In genomic region chr6:14210663-14211595, GRCh38 we compare ENCODE assay signal across 1 cellular context.
TF ChIP-seq lines count a peak whose summit lies in the region.

No MANE protein-coding gene starts in this region.

TF ChIP-seq in HepG2, 621 proteins besides CTCF, POLR2A, EP300 and RAD21 (continued from another document):
- TF ChIP-seq ATF2 (CRISPR knock-in tag; IDR thresholded peaks at IDR 0.05) (peak; percentile 56), ZNF652 (CRISPR knock-in tag; IDR thresholded peaks at IDR 0.05; ENCODE audit: borderline replicate concordance, low read depth) (no peak), ZNF589 (CRISPR knock-in tag; conservative IDR thresholded peaks at IDR 0.05) (0 out of 2 replicates have a peak, but pooled peaks have one; percentile 37), ZNF775 (CRISPR knock-in tag; IDR thresholded peaks at IDR 0.05; ENCODE audit: borderline replicate concordance) (no peak), EHMT2 (IDR thresholded peaks at IDR 0.05; ENCODE audit: borderline replicate concordance, low read depth, low read length) (no peak), UBTF (CRISPR knock-in tag; IDR thresholded peaks at IDR 0.05) (peak; percentile 74; the same call in 1 of the 2 replicates), ZNF138 (CRISPR knock-in tag; IDR thresholded peaks at IDR 0.05; ENCODE audit: low read depth) (peak; percentile 13; the same call in 1 of the 2 replicates), ZNF614 (CRISPR knock-in tag; IDR thresholded peaks at IDR 0.05; ENCODE audit: borderline replicate concordance) (no peak), ZNF460 (CRISPR knock-in tag; IDR thresholded peaks at IDR 0.05; ENCODE audit: borderline replicate concordance) (no peak), ZNF446 (CRISPR knock-in tag; IDR thresholded peaks at IDR 0.05) (peak; percentile 40; the same call in 1 of the 2 replicates), ZNF678 (CRISPR knock-in tag; IDR thresholded peaks at IDR 0.05) (no peak), PCBP2 (optimal IDR thresholded peaks at IDR 0.05; ENCODE audit: low read depth, low read length, poor library complexity, severe bottlenecking) (no peak), RELA (CRISPR knock-in tag; IDR thresholded peaks at IDR 0.05) (0 out of 2 replicates have a peak, but pooled peaks have one; percentile 9), MTA1 (CRISPR knock-in tag; IDR thresholded peaks at IDR 0.05; ENCODE audit: borderline replicate concordance) (peak; percentile 24; the same call in 1 of the 2 replicates), DMAP1 (CRISPR knock-in tag; IDR thresholded peaks at IDR 0.05) (peak; percentile 66), THAP11 (CRISPR knock-in tag; IDR thresholded peaks at IDR 0.05) (peak; percentile 55; the same call in 1 of the 2 replicates), ZNF839 (CRISPR knock-in tag; IDR thresholded peaks at IDR 0.05; ENCODE audit: borderline replicate concordance) (no peak), ZNF564 (CRISPR knock-in tag; IDR thresholded peaks at IDR 0.05) (peak; percentile 63), ZNF746 (CRISPR knock-in tag; IDR thresholded peaks at IDR 0.05) (no peak), ZNF773 (CRISPR knock-in tag; IDR thresholded peaks at IDR 0.05; ENCODE audit: borderline replicate concordance) (peak; percentile 67; the same call in 1 of the 2 replicates), DR1 (CRISPR knock-in tag; IDR thresholded peaks at IDR 0.05) (no peak), ZBTB33 (CRISPR knock-in tag; IDR thresholded peaks at IDR 0.05) (0 out of 2 replicates have a peak, but pooled peaks have one; percentile 16), MEF2D (CRISPR knock-in tag; IDR thresholded peaks at IDR 0.05) (no peak), ZNF850 (CRISPR knock-in tag; conservative IDR thresholded peaks at IDR 0.05) (peak; percentile 86; the same call in 1 of the 2 replicates), KLF15 (CRISPR knock-in tag; IDR thresholded peaks at IDR 0.05; ENCODE audit: borderline replicate concordance) (no peak), IKZF5 (CRISPR knock-in tag; IDR thresholded peaks at IDR 0.05) (peak; percentile 58; the same call in 1 of the 2 replicates), NFYC (CRISPR knock-in tag; IDR thresholded peaks at IDR 0.05) (peak; percentile 81), ZNF503 (CRISPR knock-in tag; IDR thresholded peaks at IDR 0.05) (peak; percentile 68; the same call in 1 of the 2 replicates), PRDM15 (CRISPR knock-in tag; IDR thresholded peaks at IDR 0.05) (0 out of 2 replicates have a peak, but pooled peaks have one; percentile 20), SIX4 (CRISPR knock-in tag; IDR thresholded peaks at IDR 0.05) (no peak), SRY (CRISPR knock-in tag; IDR thresholded peaks at IDR 0.05) (peak; percentile 79; the same call in 1 of the 2 replicates), MED13 (CRISPR knock-in tag; IDR thresholded peaks at IDR 0.05) (0 out of 2 replicates have a peak, but pooled peaks have one; percentile 30), TEAD2 (CRISPR knock-in tag; IDR thresholded peaks at IDR 0.05) (peak; percentile 81; the same call in 1 of the 2 replicates), ZNF253 (CRISPR knock-in tag; IDR thresholded peaks at IDR 0.05; ENCODE audit: borderline replicate concordance) (no peak), PAX8 (CRISPR knock-in tag; IDR thresholded peaks at IDR 0.05; ENCODE audit: borderline replicate concordance) (0 out of 2 replicates have a peak, but pooled peaks have one; percentile 63), HOXD1 (CRISPR knock-in tag; IDR thresholded peaks at IDR 0.05) (peak; percentile 31; the same call in 1 of the 2 replicates), RFX3 (CRISPR knock-in tag; IDR thresholded peaks at IDR 0.05) (no peak)
- TF ChIP-seq, protein P1, sequence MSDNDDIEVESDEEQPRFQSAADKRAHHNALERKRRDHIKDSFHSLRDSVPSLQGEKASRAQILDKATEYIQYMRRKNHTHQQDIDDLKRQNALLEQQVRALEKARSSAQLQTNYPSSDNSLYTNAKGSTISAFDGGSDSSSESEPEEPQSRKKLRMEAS (IDR thresholded peaks at IDR 0.05): peak; percentile 91
- TF ChIP-seq, protein P2, sequence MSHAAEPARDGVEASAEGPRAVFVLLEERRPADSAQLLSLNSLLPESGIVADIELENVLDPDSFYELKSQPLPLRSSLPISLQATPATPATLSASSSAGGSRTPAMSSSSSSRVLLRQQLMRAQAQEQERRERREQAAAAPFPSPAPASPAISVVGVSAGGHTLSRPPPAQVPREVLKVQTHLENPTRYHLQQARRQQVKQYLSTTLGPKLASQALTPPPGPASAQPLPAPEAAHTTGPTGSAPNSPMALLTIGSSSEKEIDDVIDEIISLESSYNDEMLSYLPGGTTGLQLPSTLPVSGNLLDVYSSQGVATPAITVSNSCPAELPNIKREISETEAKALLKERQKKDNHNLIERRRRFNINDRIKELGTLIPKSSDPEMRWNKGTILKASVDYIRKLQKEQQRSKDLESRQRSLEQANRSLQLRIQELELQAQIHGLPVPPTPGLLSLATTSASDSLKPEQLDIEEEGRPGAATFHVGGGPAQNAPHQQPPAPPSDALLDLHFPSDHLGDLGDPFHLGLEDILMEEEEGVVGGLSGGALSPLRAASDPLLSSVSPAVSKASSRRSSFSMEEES (CRISPR knock-in tag; IDR thresholded peaks at IDR 0.05): peak; percentile 18; the same call in 1 of the 2 replicates
- TF ChIP-seq, protein P3, sequence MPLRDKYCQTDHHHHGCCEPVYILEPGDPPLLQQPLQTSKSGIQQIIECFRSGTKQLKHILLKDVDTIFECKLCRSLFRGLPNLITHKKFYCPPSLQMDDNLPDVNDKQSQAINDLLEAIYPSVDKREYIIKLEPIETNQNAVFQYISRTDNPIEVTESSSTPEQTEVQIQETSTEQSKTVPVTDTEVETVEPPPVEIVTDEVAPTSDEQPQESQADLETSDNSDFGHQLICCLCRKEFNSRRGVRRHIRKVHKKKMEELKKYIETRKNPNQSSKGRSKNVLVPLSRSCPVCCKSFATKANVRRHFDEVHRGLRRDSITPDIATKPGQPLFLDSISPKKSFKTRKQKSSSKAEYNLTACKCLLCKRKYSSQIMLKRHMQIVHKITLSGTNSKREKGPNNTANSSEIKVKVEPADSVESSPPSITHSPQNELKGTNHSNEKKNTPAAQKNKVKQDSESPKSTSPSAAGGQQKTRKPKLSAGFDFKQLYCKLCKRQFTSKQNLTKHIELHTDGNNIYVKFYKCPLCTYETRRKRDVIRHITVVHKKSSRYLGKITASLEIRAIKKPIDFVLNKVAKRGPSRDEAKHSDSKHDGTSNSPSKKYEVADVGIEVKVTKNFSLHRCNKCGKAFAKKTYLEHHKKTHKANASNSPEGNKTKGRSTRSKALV (CRISPR knock-in tag; IDR thresholded peaks at IDR 0.05): 0 out of 2 replicates have a peak, but pooled peaks have one; percentile 39
